13 cellular contexts compared by ENCODE assay signal in genomic region chr3:33732394-33732793, GRCh38. TPM values are rescaled to one million over a fixed set of nuclear protein-coding genes. Genes with fewer than 3 reads are reported as not detected.
DNase-seq lines count a peak whose midpoint lies in the region; ATAC-seq and TF ChIP-seq lines count a peak whose summit lies in the region.
"Had no signal": no experiment of that assay in that cellular context is flagged by ENCODE, and none has a peak within 500 bp of the region (broad histone marks: within the 10 kb centered on the region; RNA-seq: fewer than 3 reads in every experiment).

No MANE protein-coding gene starts in this region.

- H3K9me3 ChIP-seq in OCI-LY1 (ENCODE audit: low read length) = peaks cover 14% of the 10 kb centered on the region

- no peaks in the 10 kb centered on the region for H3F3A ChIP-seq in OCI-LY1 (ENCODE audit: insufficient read depth, low read length)

- peaks cover 4% of the 10 kb centered on the region for H3K36me3 Mint-ChIP-seq in activated CD4-positive, alpha-beta memory T cell treated with anti-CD3 and anti-CD28 coated beads for 36 hours
- H3K36me3 Mint-ChIP-seq in activated CD4-positive, alpha-beta memory T cell treated with anti-CD3 and anti-CD28 coated beads, Interleukin-2, amount 10 ng/mL, durations not matched to agents 7 days and 5 days (ENCODE audit: low read depth) = no peaks in the 10 kb centered on the region
- peaks cover 5% of the 10 kb centered on the region for H3K36me3 Mint-ChIP-seq in chondrocyte (ENCODE audit: low read depth)

- DNase-seq in activated CD4-positive, alpha-beta memory T cell treated with anti-CD3 and anti-CD28 coated beads for 36 hours = peak; percentile 31
- DNase-seq in activated CD4-positive, alpha-beta memory T cell treated with anti-CD3 and anti-CD28 coated beads, Interleukin-2, amount 10 ng/mL, durations not matched to agents 7 days and 5 days = no peak
- DNase-seq in chondrocyte (ENCODE audit: low spot score) (no peak), Kasumi-1 (lab: John Stamatoyannopoulos, UW) (no peak), DMS114 treated with DMSO at 0.1 percent for 48 hours (lab: John Stamatoyannopoulos, UW; ENCODE audit: unreplicated experiment) (no peak)
- DNase-seq in stimulated activated CD4-positive, alpha-beta T cell treated with anti-CD3 and anti-CD28 coated beads, Interleukin-15, amount 100 ng/mL, for 24 hours = peak; percentile 31
- DNase-seq: central memory CD4-positive, alpha-beta T cell; H7; mucosa of descending colon; NCI-H1436 had no signal

- no peaks in the 10 kb centered on the region for H4K20me1 ChIP-seq in OCI-LY1 (ENCODE audit: insufficient read depth, low read length)
- H4K20me1 ChIP-seq: BLaER1 treated with 17β-estradiol and CSF1 and Interleukin-3, amounts not matched to agents 10 nM and 100 nM had no signal

- no peak overlapping the region for H3K4me3 ChIP-seq in OCI-LY1 (ENCODE audit: low read depth, low read length, poor library complexity, severe bottlenecking)
- H3K4me3 ChIP-seq: BLaER1 treated with 17β-estradiol and CSF1 and Interleukin-3, amounts not matched to agents 10 nM and 100 nM; mucosa of descending colon had no signal

- peaks cover 2% of the 10 kb centered on the region for H3K27me3 Mint-ChIP-seq in activated CD4-positive, alpha-beta memory T cell treated with anti-CD3 and anti-CD28 coated beads for 36 hours
- H3K27me3 Mint-ChIP-seq in activated CD4-positive, alpha-beta memory T cell treated with anti-CD3 and anti-CD28 coated beads, Interleukin-2, amount 10 ng/mL, durations not matched to agents 7 days and 5 days = no peaks in the 10 kb centered on the region
- peaks cover 9% of the 10 kb centered on the region for H3K27me3 Mint-ChIP-seq in chondrocyte (ENCODE audit: low read depth)

- CTCF ChIA-PET in activated CD4-positive, alpha-beta memory T cell treated with anti-CD3 and anti-CD28 coated beads for 36 hours (lab: Charles Lee) = interaction anchor here (1.0 kb wide), 1 partner anchor 87 kb away, joined by 3 read pairs; no protein-coding TSS in a partner anchor
- CTCF ChIA-PET in activated CD4-positive, alpha-beta memory T cell treated with anti-CD3 and anti-CD28 coated beads, Interleukin-2, amount 10 ng/mL, durations not matched to agents 7 days and 5 days (lab: Charles Lee) = no interaction called here

- no peak for ATAC-seq in GM18517 (IDR thresholded peaks at IDR 0.05; ENCODE audit: unreplicated experiment)
- ATAC-seq: mucosa of descending colon had no signal

- H3K4me3 Mint-ChIP-seq in activated CD4-positive, alpha-beta memory T cell treated with anti-CD3 and anti-CD28 coated beads for 36 hours = no peak overlapping the region
- no peak overlapping the region for H3K4me3 Mint-ChIP-seq in activated CD4-positive, alpha-beta memory T cell treated with anti-CD3 and anti-CD28 coated beads, Interleukin-2, amount 10 ng/mL, durations not matched to agents 7 days and 5 days
- no peak overlapping the region for H3K4me3 Mint-ChIP-seq in chondrocyte (ENCODE audit: unreplicated experiment)

- peak; percentile 25; the same call in 1 of the 2 replicates for TF ChIP-seq CTCF in OCI-LY1 (IDR thresholded peaks at IDR 0.05; ENCODE audit: low read length)
- peak; percentile 60 for TF ChIP-seq CTCF in chondrocyte (IDR thresholded peaks at IDR 0.05)

- H3K9me2 ChIP-seq in OCI-LY1 (ENCODE audit: low read depth, low read length) = no peaks in the 10 kb centered on the region

- H3K9ac ChIP-seq in OCI-LY1 (ENCODE audit: low read length) = no peak overlapping the region
- H3K9ac ChIP-seq: BLaER1 treated with 17β-estradiol and CSF1 and Interleukin-3, amounts not matched to agents 10 nM and 100 nM had no signal

- POLR2A ChIA-PET in activated CD4-positive, alpha-beta memory T cell treated with anti-CD3 and anti-CD28 coated beads for 36 hours (lab: Charles Lee) = no interaction called here
- POLR2A ChIA-PET in activated CD4-positive, alpha-beta memory T cell treated with anti-CD3 and anti-CD28 coated beads, Interleukin-2, amount 10 ng/mL, durations not matched to agents 7 days and 5 days (lab: Charles Lee) = no interaction called here

- no peaks in the 10 kb centered on the region for H3K4me1 Mint-ChIP-seq in activated CD4-positive, alpha-beta memory T cell treated with anti-CD3 and anti-CD28 coated beads for 36 hours (ENCODE audit: low read depth)
- no peaks in the 10 kb centered on the region for H3K4me1 Mint-ChIP-seq in activated CD4-positive, alpha-beta memory T cell treated with anti-CD3 and anti-CD28 coated beads, Interleukin-2, amount 10 ng/mL, durations not matched to agents 7 days and 5 days
- no peaks in the 10 kb centered on the region for H3K4me1 Mint-ChIP-seq in chondrocyte (ENCODE audit: low read depth)

- H3K27ac ChIP-seq in OCI-LY1 (ENCODE audit: low read depth, low read length, poor library complexity, severe bottlenecking) = no peak overlapping the region
- H3K27ac ChIP-seq: BLaER1 treated with 17β-estradiol and CSF1 and Interleukin-3, amounts not matched to agents 10 nM and 100 nM had no signal

- H3K27ac Mint-ChIP-seq in activated CD4-positive, alpha-beta memory T cell treated with anti-CD3 and anti-CD28 coated beads for 36 hours = no peak overlapping the region
- H3K27ac Mint-ChIP-seq in activated CD4-positive, alpha-beta memory T cell treated with anti-CD3 and anti-CD28 coated beads, Interleukin-2, amount 10 ng/mL, durations not matched to agents 7 days and 5 days = no peak overlapping the region
- H3K27ac Mint-ChIP-seq in chondrocyte (ENCODE audit: unreplicated experiment) = no peak overlapping the region

- H3K36me3 ChIP-seq in OCI-LY1 (ENCODE audit: insufficient read depth, low read length) = no peaks in the 10 kb centered on the region
- H3K36me3 ChIP-seq: BLaER1 treated with 17β-estradiol and CSF1 and Interleukin-3, amounts not matched to agents 10 nM and 100 nM had no signal

- no peak overlapping the region for H2AFZ ChIP-seq in OCI-LY1 (ENCODE audit: low read length)

- peaks cover 8% of the 10 kb centered on the region for H3K4me1 ChIP-seq in OCI-LY1 (ENCODE audit: insufficient read depth, low read length, severe bottlenecking)
- H3K4me1 ChIP-seq: BLaER1 treated with 17β-estradiol and CSF1 and Interleukin-3, amounts not matched to agents 10 nM and 100 nM had no signal

- no peaks in the 10 kb centered on the region for H3K79me2 ChIP-seq in OCI-LY1 (ENCODE audit: insufficient read depth, low read length)

- peaks cover 12% of the 10 kb centered on the region for H3K9me3 Mint-ChIP-seq in activated CD4-positive, alpha-beta memory T cell treated with anti-CD3 and anti-CD28 coated beads for 36 hours
- peaks cover 12% of the 10 kb centered on the region for H3K9me3 Mint-ChIP-seq in activated CD4-positive, alpha-beta memory T cell treated with anti-CD3 and anti-CD28 coated beads, Interleukin-2, amount 10 ng/mL, durations not matched to agents 7 days and 5 days
- H3K9me3 Mint-ChIP-seq in chondrocyte (ENCODE audit: low read depth) = peaks cover 10% of the 10 kb centered on the region

- intact Hi-C loops in activated CD4-positive, alpha-beta memory T cell treated with anti-CD3 and anti-CD28 coated beads for 36 hours (cut with micrococcal nuclease) = no loop called here

- no peaks in the 10 kb centered on the region for H3K27me3 ChIP-seq in OCI-LY1 (ENCODE audit: insufficient read depth, low read length)
- H3K27me3 ChIP-seq: BLaER1 treated with 17β-estradiol and CSF1 and Interleukin-3, amounts not matched to agents 10 nM and 100 nM had no signal

- no peak overlapping the region for H3K4me2 ChIP-seq in OCI-LY1 (ENCODE audit: low read length)
- H3K4me2 ChIP-seq: BLaER1 treated with 17β-estradiol and CSF1 and Interleukin-3, amounts not matched to agents 10 nM and 100 nM had no signal

RNA-seq across cellular contexts. Expression of gene CLASP2, which starts 14.3 kb away (rescaled TPM):
- 10 to 100 TPM; 41.8 to 46.6 TPM for total RNA-seq in activated CD4-positive, alpha-beta memory T cell treated with anti-CD3 and anti-CD28 coated beads for 36 hours
- 10 to 100 TPM; 40.6 to 43.0 TPM for total RNA-seq in activated CD4-positive, alpha-beta memory T cell treated with anti-CD3 and anti-CD28 coated beads, Interleukin-2, amount 10 ng/mL, durations not matched to agents 7 days and 5 days
- total RNA-seq in chondrocyte = 52.1 to 58.3 TPM (median 52.8 TPM) in 3 replicates

Comparison
In these comparisons a context has a peak if more than half of its experiments do, and no peak if none do; other contexts are left out.
1. DNase-seq: peak in activated CD4-positive, alpha-beta memory T cell treated with anti-CD3 and anti-CD28 coated beads for 36 hours (single experiment) and stimulated activated CD4-positive, alpha-beta T cell treated with anti-CD3 and anti-CD28 coated beads, Interleukin-15, amount 100 ng/mL, for 24 hours (single experiment); none in activated CD4-positive, alpha-beta memory T cell treated with anti-CD3 and anti-CD28 coated beads, Interleukin-2, amount 10 ng/mL, durations not matched to agents 7 days and 5 days (single experiment), chondrocyte (single experiment), Kasumi-1 (0 of 2) and DMS114 treated with DMSO at 0.1 percent for 48 hours (single experiment).